ENCODE assay signal across 8 cellular contexts in genomic region chrX:52990011-52990631, GRCh38. TPM values are rescaled to one million over a fixed set of nuclear protein-coding genes. Genes with fewer than 3 reads are reported as not detected.
DNase-seq lines count a peak whose midpoint lies in the region; ATAC-seq and TF ChIP-seq lines count a peak whose summit lies in the region.
"Not testable (repeated sequence)": the region's sequence is repeated elsewhere in the genome, so short reads cannot be mapped to it uniquely, and the experiment has no call there.

No MANE protein-coding gene starts in this region.

- not testable (repeated sequence) for H3K9ac ChIP-seq in mammary epithelial cell (ENCODE audit: insufficient read depth, low read length)

- 31% methylated on average over 4 of the region's 7 CpGs for WGBS in mammary epithelial cell (ENCODE audit: low coverage, missing lambda C conversion rate)

- not testable (repeated sequence) for H2AFZ ChIP-seq in mammary epithelial cell (ENCODE audit: low read depth, low read length)

- H3K79me2 ChIP-seq in mammary epithelial cell (ENCODE audit: insufficient read depth, low read length) = peaks cover 22% of the 10 kb centered on the region

- TF ChIP-seq CTCF in mammary epithelial cell (conservative IDR thresholded peaks at IDR 0.05 in 1 of 2, IDR thresholded peaks at IDR 0.05 in 1 of 2; ENCODE audit: extremely low read depth in 1 of 2, insufficient read depth in 1 of 2, low read depth in 1 of 2, low read length in 2 of 2) = peak; percentile 53 to 64

- dilution Hi-C loops in mammary epithelial cell (cut with HindIII; ENCODE audit: low sequenced_read_pairs) = not testable (repeated sequence)

- H3K9me3 ChIP-seq in mammary epithelial cell (replicated peaks; ENCODE audit: insufficient read depth, low read length) = not testable (repeated sequence)

- H3K4me2 ChIP-seq in mammary epithelial cell (ENCODE audit: insufficient read depth, low read depth, low read length) = not testable (repeated sequence)

- not testable (repeated sequence) for H3K4me3 ChIP-seq in mammary epithelial cell (replicated peaks in 1 of 3; ENCODE audit: insufficient read depth in 1 of 3, low read depth in 2 of 3, low read length in 3 of 3)

- H3K4me1 ChIP-seq in mammary epithelial cell (ENCODE audit: insufficient read depth, low read length) = not testable (repeated sequence)

- not testable (repeated sequence) for BruUV-seq in mammary epithelial cell (replicated peaks; lab: Mats Ljungman, UMichigan)

- DNase-seq in Ammon's horn (ENCODE audit: low spot score) (peak; percentile 44), NCI-H460 (ENCODE audit: extremely low read depth, low read depth) (peak; percentile 60), mammary epithelial cell (peak; percentile 41), islet precursor cell (peak; percentile 85)
- peak; percentile 39 to 40 for DNase-seq in activated CD4-positive, alpha-beta T cell treated with anti-CD3 and anti-CD28 coated beads for 24 hours (ENCODE audit: low read depth in 2 of 2)
- peak; percentile 27 to 59 for DNase-seq in stimulated activated CD4-positive, alpha-beta T cell treated with anti-CD3 and anti-CD28 coated beads, Interleukin-15, amount 100 ng/mL, for 48 hours (ENCODE audit: low read depth in 2 of 2)

- in situ Hi-C loops in mammary epithelial cell (cut with MboI; ENCODE audit: low sequenced_read_pairs in 2 of 2) = loop anchor here in 1 of 2 donors (25.0 kb wide), 1 partner anchor 403 kb away; no protein-coding TSS in a partner anchor

- not testable (repeated sequence) for H3K27me3 ChIP-seq in mammary epithelial cell (ENCODE audit: insufficient read depth, low read length)

- H3K27ac ChIP-seq in mammary epithelial cell (ENCODE audit: insufficient read depth, low read depth, low read length) = not testable (repeated sequence)

- CTCF ChIA-PET in mammary epithelial cell (lab: Charles Lee; ENCODE audit: low non-redundant PET) = not testable (repeated sequence)

- H4K20me1 ChIP-seq in mammary epithelial cell (ENCODE audit: insufficient read depth, low read length) = not testable (repeated sequence)

- not testable (repeated sequence) for H3K36me3 ChIP-seq in mammary epithelial cell (ENCODE audit: insufficient read depth, low read length)

- intact Hi-C loops in mammary epithelial cell (cut with micrococcal nuclease) = not testable (repeated sequence)

- ATAC-seq in GM18909 (IDR thresholded peaks at IDR 0.05; ENCODE audit: poor library complexity, unreplicated experiment) (peak; percentile 92), HG03095 (IDR thresholded peaks at IDR 0.05; ENCODE audit: unreplicated experiment) (peak; percentile 79)

RNA-seq across cellular contexts. Expression of gene FAM156A, which starts 31.8 kb away (rescaled TPM):
- 27.2 and 40.6 TPM in 2 replicates for total RNA-seq in NCI-H460 (2014; rRNA removed; shearing (Covaris generic))
- polyA plus RNA-seq in NCI-H460 (2014; cell fraction: nucleus; rRNA removed) = 181 and 197 TPM in 2 replicates
- total RNA-seq in mammary epithelial cell = 10 to 100 TPM; 10.3 to 22.5 TPM
- 11.9 TPM for polyA plus RNA-seq in mammary epithelial cell
- 1.8 TPM for polyA minus RNA-seq in mammary epithelial cell

RNA-seq across cellular contexts. Expression of gene GPR173, which starts 58.5 kb away (rescaled TPM):
- total RNA-seq in NCI-H460 (2014; rRNA removed; shearing (Covaris generic)) = 0.46 and 1.2 TPM in 2 replicates
- polyA plus RNA-seq in NCI-H460 (2014; cell fraction: nucleus; rRNA removed) = 0.21 and 0.27 TPM in 2 replicates
- 1 to 10 TPM in 1 of 2 donors, under 1 TPM in 1; 0.56 to 1.7 TPM for total RNA-seq in mammary epithelial cell
- polyA plus RNA-seq in mammary epithelial cell = 0.23 TPM
- polyA minus RNA-seq in mammary epithelial cell = 0.10 TPM
